29 cellular contexts compared by ENCODE assay signal in genomic region chr15:23753248-23753647, GRCh38.
"Had no signal": no experiment of that assay in that cellular context is flagged by ENCODE, and none has a peak within 500 bp of the region (broad histone marks: within the 10 kb centered on the region; RNA-seq: fewer than 3 reads in every experiment).

No MANE protein-coding gene starts in this region.

- H3K27me3 ChIP-seq: stomach, suprapubic skin, testis, thyroid gland, tibial artery, tibial nerve, transverse colon, upper lobe of left lung, upper lobe of right lung, uterus, vagina had no signal

- ATAC-seq: stimulated activated effector memory CD8-positive, alpha-beta T cell treated with anti-CD3 and anti-CD28 coated beads, Interleukin-12 subunit alpha, Interleukin-12 subunit beta, amount 100 ng/mL, for 72 hours; stimulated activated memory B cell treated with anti-CD40 and anti-IgM and Interleukin-4, amounts not matched to agents 10 μg/mL and 1 μg/mL and 100 μg/mL, for 72 hours; stimulated activated naive B cell treated with anti-CD40 and anti-IgM and Interleukin-4, amounts not matched to agents 10 μg/mL and 1 μg/mL and 100 μg/mL, for 72 hours; stimulated activated naive CD8-positive, alpha-beta T cell treated with anti-CD3 and anti-CD28 coated beads, Interleukin-15, amount 100 ng/mL, for 72 hours; stimulated activated naive CD8-positive, alpha-beta T cell treated with anti-CD3 and anti-CD28 coated beads, Interleukin-15, Interleukin-2, amounts not matched to agents 100 U/mL and 50 U/mL, for 24 hours; upper lobe of right lung had no signal

- H3K4me3 ChIP-seq: stomach, suprapubic skin, testis, thoracic aorta, thyroid gland, tibial artery, tibial nerve, transverse colon, upper lobe of left lung, upper lobe of right lung, uterus, vagina had no signal

- FAIRE-seq: urothelium cell line had no signal

- DNase-seq: stimulated activated CD4-positive, alpha-beta T cell treated with anti-CD3 and anti-CD28 coated beads, Interleukin-2, amount 100 ng/mL, for 48 hours; stimulated activated CD4-positive, alpha-beta T cell treated with anti-CD3 and anti-CD28 coated beads, Interleukin-4, amount 100 ng/mL, for 1 hour; stimulated activated CD4-positive, alpha-beta T cell treated with anti-CD3 and anti-CD28 coated beads, Interleukin-4, amount 100 ng/mL, for 24 hours; stimulated activated CD4-positive, alpha-beta T cell treated with anti-CD3 and anti-CD28 coated beads, Interleukin-4, amount 100 ng/mL, for 4 hours; stimulated activated CD8-positive, alpha-beta memory T cell treated with anti-CD3 and anti-CD28 coated beads, Interleukin-4, amount 100 ng/mL, for 48 hours; stimulated activated naive B cell treated with anti-CD40 and anti-IgM and Interleukin-4, amounts not matched to agents 10 μg/mL and 1 μg/mL and 100 μg/mL, for 72 hours; stimulated activated naive CD4-positive, alpha-beta T cell; stimulated activated naive CD4-positive, alpha-beta T cell treated with Interleukin-2 at 50 U/mL for 16 hours; stimulated activated naive CD8-positive, alpha-beta T cell treated with anti-CD3 and anti-CD28 coated beads, Interleukin-15, amount 100 ng/mL, for 72 hours; stimulated activated naive CD8-positive, alpha-beta T cell treated with anti-CD3 and anti-CD28 coated beads, Interleukin-15, Interleukin-2, amounts not matched to agents 100 U/mL and 50 U/mL, for 24 hours; stomach; substantia nigra; testis; thyroid gland; tibial artery; transverse colon; trophoblast cell; upper lobe of left lung; upper lobe of right lung; uterus had no signal

- H3K27ac Mint-ChIP-seq: stimulated activated effector memory CD8-positive, alpha-beta T cell treated with anti-CD3 and anti-CD28 coated beads, Interleukin-12 subunit alpha, Interleukin-12 subunit beta, amount 100 ng/mL, for 72 hours; stimulated activated memory B cell treated with anti-CD40 and anti-IgM and Interleukin-4, amounts not matched to agents 10 μg/mL and 1 μg/mL and 100 μg/mL, for 72 hours; stimulated activated naive B cell treated with anti-CD40 and anti-IgM and Interleukin-4, amounts not matched to agents 10 μg/mL and 1 μg/mL and 100 μg/mL, for 72 hours; stimulated activated naive CD8-positive, alpha-beta T cell treated with anti-CD3 and anti-CD28 coated beads, Interleukin-15, amount 100 ng/mL, for 72 hours; stimulated activated naive CD8-positive, alpha-beta T cell treated with anti-CD3 and anti-CD28 coated beads, Interleukin-15, Interleukin-2, amounts not matched to agents 100 ng/mL and 50 ng/mL, for 24 hours; type B pancreatic cell had no signal

- H3K4me3 Mint-ChIP-seq: stimulated activated effector memory CD8-positive, alpha-beta T cell treated with anti-CD3 and anti-CD28 coated beads, Interleukin-12 subunit alpha, Interleukin-12 subunit beta, amount 100 ng/mL, for 72 hours; stimulated activated memory B cell treated with anti-CD40 and anti-IgM and Interleukin-4, amounts not matched to agents 10 μg/mL and 1 μg/mL and 100 μg/mL, for 72 hours; stimulated activated naive B cell treated with anti-CD40 and anti-IgM and Interleukin-4, amounts not matched to agents 10 μg/mL and 1 μg/mL and 100 μg/mL, for 72 hours; stimulated activated naive CD8-positive, alpha-beta T cell treated with anti-CD3 and anti-CD28 coated beads, Interleukin-15, amount 100 ng/mL, for 72 hours; stimulated activated naive CD8-positive, alpha-beta T cell treated with anti-CD3 and anti-CD28 coated beads, Interleukin-15, Interleukin-2, amounts not matched to agents 100 ng/mL and 50 ng/mL, for 24 hours; type B pancreatic cell had no signal

- H3K4me1 Mint-ChIP-seq: stimulated activated effector memory CD8-positive, alpha-beta T cell treated with anti-CD3 and anti-CD28 coated beads, Interleukin-12 subunit alpha, Interleukin-12 subunit beta, amount 100 ng/mL, for 72 hours; stimulated activated memory B cell treated with anti-CD40 and anti-IgM and Interleukin-4, amounts not matched to agents 10 μg/mL and 1 μg/mL and 100 μg/mL, for 72 hours; stimulated activated naive B cell treated with anti-CD40 and anti-IgM and Interleukin-4, amounts not matched to agents 10 μg/mL and 1 μg/mL and 100 μg/mL, for 72 hours; stimulated activated naive CD8-positive, alpha-beta T cell treated with anti-CD3 and anti-CD28 coated beads, Interleukin-15, amount 100 ng/mL, for 72 hours had no signal

- H3K27me3 Mint-ChIP-seq: stimulated activated memory B cell treated with anti-CD40 and anti-IgM and Interleukin-4, amounts not matched to agents 10 μg/mL and 1 μg/mL and 100 μg/mL, for 72 hours; stimulated activated naive B cell treated with anti-CD40 and anti-IgM and Interleukin-4, amounts not matched to agents 10 μg/mL and 1 μg/mL and 100 μg/mL, for 72 hours; stimulated activated naive CD8-positive, alpha-beta T cell treated with anti-CD3 and anti-CD28 coated beads, Interleukin-15, amount 100 ng/mL, for 72 hours; stimulated activated naive CD8-positive, alpha-beta T cell treated with anti-CD3 and anti-CD28 coated beads, Interleukin-15, Interleukin-2, amounts not matched to agents 100 ng/mL and 50 ng/mL, for 24 hours; type B pancreatic cell had no signal

- H3K4me1 ChIP-seq: stomach, suprapubic skin, testis, thyroid gland, tibial artery, tibial nerve, upper lobe of left lung, upper lobe of right lung, uterus, vagina had no signal

- H3K36me3 Mint-ChIP-seq: stimulated activated effector memory CD8-positive, alpha-beta T cell treated with anti-CD3 and anti-CD28 coated beads, Interleukin-12 subunit alpha, Interleukin-12 subunit beta, amount 100 ng/mL, for 72 hours; stimulated activated memory B cell treated with anti-CD40 and anti-IgM and Interleukin-4, amounts not matched to agents 10 μg/mL and 1 μg/mL and 100 μg/mL, for 72 hours; stimulated activated naive B cell treated with anti-CD40 and anti-IgM and Interleukin-4, amounts not matched to agents 10 μg/mL and 1 μg/mL and 100 μg/mL, for 72 hours; type B pancreatic cell had no signal

- H3K9me3 Mint-ChIP-seq: stimulated activated naive CD8-positive, alpha-beta T cell treated with anti-CD3 and anti-CD28 coated beads, Interleukin-15, amount 100 ng/mL, for 72 hours; type B pancreatic cell had no signal

- H3K36me3 ChIP-seq: stomach, suprapubic skin, thoracic aorta, thyroid gland, tibial artery, tibial nerve, transverse colon, upper lobe of left lung, upper lobe of right lung, uterus, vagina had no signal

- H3K27ac ChIP-seq: stomach, suprapubic skin, testis, thoracic aorta, thyroid gland, tibial artery, tibial nerve, transverse colon, upper lobe of left lung, upper lobe of right lung, uterus, vagina had no signal

- H3K9me3 ChIP-seq: testis, thoracic aorta, thyroid gland, tibial artery, tibial nerve, transverse colon, upper lobe of left lung, upper lobe of right lung, uterus, vagina had no signal
